Comparison of ENCODE assay signal across 10 cellular contexts in the genomic region with DNA sequence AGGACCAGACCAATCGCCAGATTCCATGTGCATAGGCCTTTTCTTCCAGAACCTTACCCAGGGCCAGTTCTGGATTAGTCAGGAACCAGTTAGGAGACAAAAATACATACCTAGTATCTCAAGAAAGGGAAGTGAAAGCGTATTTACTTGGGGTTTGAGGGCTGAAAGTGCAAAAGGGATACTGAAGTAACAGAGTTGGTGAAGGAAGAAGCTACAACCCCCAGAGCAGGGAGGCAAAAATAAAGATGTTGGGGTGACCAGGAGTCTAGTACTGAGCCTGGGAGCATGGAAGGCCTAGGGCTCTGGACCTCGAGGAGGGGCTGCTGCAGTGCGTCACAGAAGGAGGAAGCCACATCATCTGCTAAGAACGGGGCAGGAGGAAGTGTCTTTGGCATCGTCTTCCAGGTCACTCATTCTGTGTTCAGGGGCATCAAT. TPM values are rescaled to one million over a fixed set of nuclear protein-coding genes. Genes with fewer than 3 reads are reported as not detected.
DNase-seq lines count a peak whose midpoint lies in the region; ATAC-seq lines count a peak whose summit lies in the region.
"Had no signal": no experiment of that assay in that cellular context is flagged by ENCODE, and none has a peak within 500 bp of the region (broad histone marks: within the 10 kb centered on the region; RNA-seq: fewer than 3 reads in every experiment).

No MANE protein-coding gene starts in this region.

- H3K27ac Mint-ChIP-seq in activated T-helper 2 cell treated with anti-CD3 and anti-CD28 coated beads, Interferon-gamma antibody, Interleukin-2, Interleukin-4, amounts not matched to agents 10 μg/mL and 5 μg/mL and 100 μg/mL, durations not matched to agents 14 hours and 24 hours and 36 hours: peak overlapping the region; percentile 88

- H3K36me3 Mint-ChIP-seq in activated T-helper 2 cell treated with anti-CD3 and anti-CD28 coated beads, Interferon-gamma antibody, Interleukin-2, Interleukin-4, amounts not matched to agents 10 μg/mL and 5 μg/mL and 100 μg/mL, durations not matched to agents 14 hours and 24 hours and 36 hours (ENCODE audit: low read depth): no peaks in the 10 kb centered on the region

- H3K4me3 Mint-ChIP-seq in activated T-helper 2 cell treated with anti-CD3 and anti-CD28 coated beads, Interferon-gamma antibody, Interleukin-2, Interleukin-4, amounts not matched to agents 10 μg/mL and 5 μg/mL and 100 μg/mL, durations not matched to agents 14 hours and 24 hours and 36 hours (ENCODE audit: low read depth): peak overlapping the region; percentile 22

- no peaks in the 10 kb centered on the region for H3K9me3 Mint-ChIP-seq in activated T-helper 2 cell treated with anti-CD3 and anti-CD28 coated beads, Interferon-gamma antibody, Interleukin-2, Interleukin-4, amounts not matched to agents 10 μg/mL and 5 μg/mL and 100 μg/mL, durations not matched to agents 14 hours and 24 hours and 36 hours

- DNase-seq in CD1c-positive myeloid dendritic cell (ENCODE audit: extremely low spot score) (peak; percentile 43), NCI-H1417 (lab: John Stamatoyannopoulos, UW) (no peak), superior temporal gyrus (ENCODE audit: extremely low spot score) (no peak), hippocampal formation (lab: John Stamatoyannopoulos, UW) (no peak), NK-92 (lab: John Stamatoyannopoulos, UW; ENCODE audit: unreplicated experiment) (no peak)
- no peak for DNase-seq in activated T-helper 2 cell treated with anti-CD3 and anti-CD28 coated beads, Interferon-gamma antibody, Interleukin-2, Interleukin-4, amounts not matched to agents 10 μg/mL and 5 μg/mL and 100 μg/mL, durations not matched to agents 14 hours and 24 hours and 36 hours (ENCODE audit: low spot score)
- DNase-seq: NCI-H1694 had no signal

- H3K27me3 Mint-ChIP-seq in activated T-helper 2 cell treated with anti-CD3 and anti-CD28 coated beads, Interferon-gamma antibody, Interleukin-2, Interleukin-4, amounts not matched to agents 10 μg/mL and 5 μg/mL and 100 μg/mL, durations not matched to agents 14 hours and 24 hours and 36 hours (ENCODE audit: low read depth): no peaks in the 10 kb centered on the region

- intact Hi-C loops in activated T-helper 2 cell treated with anti-CD3 and anti-CD28 coated beads, Interferon-gamma antibody, Interleukin-2, Interleukin-4, amounts not matched to agents 10 μg/mL and 5 μg/mL and 100 μg/mL, durations not matched to agents 14 hours and 24 hours and 36 hours (cut with micrococcal nuclease): no loop called here

- peak; percentile 71 for ATAC-seq in GM19043 (IDR thresholded peaks at IDR 0.05; ENCODE audit: low read depth, unreplicated experiment)
- peak; percentile 62 for ATAC-seq in HG03342 (IDR thresholded peaks at IDR 0.05; ENCODE audit: unreplicated experiment)
- ATAC-seq: SK-N-SH treated with all-trans-retinoic acid at 6 μM for 48 hours had no signal

- peaks cover 21% of the 10 kb centered on the region for H3K4me1 Mint-ChIP-seq in activated T-helper 2 cell treated with anti-CD3 and anti-CD28 coated beads, Interferon-gamma antibody, Interleukin-2, Interleukin-4, amounts not matched to agents 10 μg/mL and 5 μg/mL and 100 μg/mL, durations not matched to agents 14 hours and 24 hours and 36 hours (ENCODE audit: low read depth)

RNA-seq across cellular contexts. Expression of gene TKTL1, which starts 38.3 kb away (rescaled TPM):
- total RNA-seq in activated T-helper 2 cell treated with anti-CD3 and anti-CD28 coated beads, Interferon-gamma antibody, Interleukin-2, Interleukin-4, amounts not matched to agents 10 μg/mL and 5 μg/mL and 100 μg/mL, durations not matched to agents 14 hours and 24 hours and 36 hours: 0.07 and 0.09 TPM in 2 replicates

RNA-seq across cellular contexts. Expression of gene TEX28, which starts 38.9 kb away (rescaled TPM):
- total RNA-seq in activated T-helper 2 cell treated with anti-CD3 and anti-CD28 coated beads, Interferon-gamma antibody, Interleukin-2, Interleukin-4, amounts not matched to agents 10 μg/mL and 5 μg/mL and 100 μg/mL, durations not matched to agents 14 hours and 24 hours and 36 hours: not detected in 2 replicates

RNA-seq across cellular contexts. Expression of gene FLNA, which starts 40.6 kb away (rescaled TPM):
- 1,005 and 1,026 TPM in 2 replicates for total RNA-seq in activated T-helper 2 cell treated with anti-CD3 and anti-CD28 coated beads, Interferon-gamma antibody, Interleukin-2, Interleukin-4, amounts not matched to agents 10 μg/mL and 5 μg/mL and 100 μg/mL, durations not matched to agents 14 hours and 24 hours and 36 hours

RNA-seq across cellular contexts. Expression of gene EMD, which starts 45.2 kb away (rescaled TPM):
- total RNA-seq in activated T-helper 2 cell treated with anti-CD3 and anti-CD28 coated beads, Interferon-gamma antibody, Interleukin-2, Interleukin-4, amounts not matched to agents 10 μg/mL and 5 μg/mL and 100 μg/mL, durations not matched to agents 14 hours and 24 hours and 36 hours: 95.6 and 98.8 TPM in 2 replicates
